In genomic region chr1:61247051-61247854, GRCh38 we compare ENCODE assay signal across 19 cellular contexts.
DNase-seq lines count a peak whose midpoint lies in the region; ATAC-seq, FAIRE-seq and TF ChIP-seq lines count a peak whose summit lies in the region.
"Had no signal": no experiment of that assay in that cellular context is flagged by ENCODE, and none has a peak within 500 bp of the region (broad histone marks: within the 10 kb centered on the region; RNA-seq: fewer than 3 reads in every experiment).

No MANE protein-coding gene starts in this region.

- CTCF ChIA-PET in K562 (lab: Yijun Ruan, JAX; ENCODE audit: low intra/inter-chr PET ratio) = no interaction called here

- no peak overlapping the region for H4K91ac ChIP-seq in neuronal stem cell (ENCODE audit: low read depth, low read length, poor library complexity)

- H2BK120ac ChIP-seq in neuronal stem cell (ENCODE audit: low read depth, low read length) = no peak overlapping the region

- 30% methylated on average over 8 of the region's 8 CpGs for WGBS in K562 (ENCODE audit: insufficient coverage, low coverage, missing lambda C conversion rate)
- no CpG with 5 or more reads among the region's 8 CpGs for whole genome bisulfite sequencing in neuronal stem cell (ENCODE audit: extremely low coverage in 2 of 2, insufficient read length in 2 of 2, insufficient replicate concordance in 1 of 2), 2 donors

- intact Hi-C loops in K562 (cut with micrococcal nuclease) = no loop called here

- peak overlapping the region; percentile 11 for H3K18ac ChIP-seq in neuronal stem cell (ENCODE audit: low read length)

- no peak overlapping the region for H4K8ac ChIP-seq in neuronal stem cell (ENCODE audit: low read depth, low read length)

- H3K36me3 ChIP-seq in K562 (ENCODE audit: control insufficient read depth, insufficient read depth, low read length) = no peaks in the 10 kb centered on the region
- H3K36me3 ChIP-seq in neuronal stem cell (replicated peaks in 1 of 2; ENCODE audit: control insufficient read depth in 2 of 2, insufficient read depth in 2 of 2, low read length in 2 of 2) = no peaks in the 10 kb centered on the region
- H3K36me3 ChIP-seq: BLaER1, prostate gland had no signal

- H2BK12ac ChIP-seq in neuronal stem cell (ENCODE audit: low read length) = no peak overlapping the region

- no peaks in the 10 kb centered on the region for H3K9me1 ChIP-seq in K562 (ENCODE audit: control insufficient read depth, insufficient read depth, low read length)

- H3K4me2 ChIP-seq in K562 (ENCODE audit: insufficient read depth, low read length) (peak overlapping the region; percentile 74), neuronal stem cell (ENCODE audit: insufficient read depth, low read length, poor library complexity, severe bottlenecking) (no peak overlapping the region)
- H3K4me2 ChIP-seq: BLaER1 had no signal

- H3K27ac ChIP-seq in K562 (ENCODE audit: extremely low read depth, low read depth, low read length) (peak overlapping the region; percentile 42; the same call in 2 of the 3 replicates), neuronal stem cell (replicated peaks; ENCODE audit: low read length) (no peak overlapping the region)
- H3K27ac ChIP-seq: BLaER1, prostate gland, RWPE1 had no signal

- H3K4me3 ChIP-seq in K562 (no peak overlapping the region), neuronal stem cell (ENCODE audit: low read length in 2 of 2) (no peak overlapping the region)
- H3K4me3 ChIP-seq: BLaER1, lung, prostate gland had no signal

- H3K79me1 ChIP-seq in neuronal stem cell (ENCODE audit: low read depth, low read length) = no peaks in the 10 kb centered on the region

- H3K27me3 ChIP-seq in K562 (ENCODE audit: control insufficient read depth in 2 of 2, insufficient read depth in 2 of 2, low read length in 2 of 2) = no peaks in the 10 kb centered on the region
- no peaks in the 10 kb centered on the region for H3K27me3 ChIP-seq in neuronal stem cell (ENCODE audit: control insufficient read depth in 3 of 3, insufficient read depth in 3 of 3, low read depth in 1 of 3, low read length in 3 of 3)
- H3K27me3 ChIP-seq: BLaER1 had no signal

- H3K9me3 ChIP-seq in K562 (replicated peaks; ENCODE audit: control insufficient read depth, insufficient read depth, low read depth, low read length) (no peaks in the 10 kb centered on the region), neuronal stem cell (replicated peaks in 1 of 2; ENCODE audit: control insufficient read depth in 2 of 2, insufficient read depth in 1 of 2, low read depth in 1 of 2, low read length in 2 of 2) (no peaks in the 10 kb centered on the region)
- H3K9me3 ChIP-seq: Caco-2, prostate gland had no signal

- no peak overlapping the region for H3K14ac ChIP-seq in neuronal stem cell (ENCODE audit: low read length)

- H3K79me2 ChIP-seq in K562 (ENCODE audit: control insufficient read depth, insufficient read depth, low read length) = peaks cover 70% of the 10 kb centered on the region

- no peak; a peak in 1 of 4 replicates for TF ChIP-seq RAD21 in K562 (CRISPR knock-in tag; conservative IDR thresholded peaks at IDR 0.05 in 1 of 2, IDR thresholded peaks at IDR 0.05 in 1 of 2)

- H3K4me1 ChIP-seq in K562 (replicated peaks in 1 of 2; ENCODE audit: control insufficient read depth in 2 of 2, insufficient read depth in 2 of 2, low read length in 2 of 2) (peaks cover 6 to 25% of the 10 kb centered on the region in 2 experiments), neuronal stem cell (ENCODE audit: control insufficient read depth in 2 of 2, insufficient read depth in 1 of 2, low read depth in 1 of 2, low read length in 2 of 2) (peaks cover 0 to 7% of the 10 kb centered on the region in 2 donors)
- H3K4me1 ChIP-seq: Caco-2, prostate gland had no signal

- H2AFZ ChIP-seq in K562 (ENCODE audit: low read depth, low read length) (peak overlapping the region; percentile 7), neuronal stem cell (ENCODE audit: low read length) (no peak overlapping the region)

- BruUV-seq in K562 (replicated peaks; lab: Mats Ljungman, UMichigan) = no TSS peak

- H3K9ac ChIP-seq in K562 (ENCODE audit: insufficient read depth in 1 of 2, low read depth in 2 of 2, low read length in 2 of 2) = peak overlapping the region; percentile 5 to 11; a peak in 2 of 4 replicates
- H3K9ac ChIP-seq in neuronal stem cell (ENCODE audit: low read depth, low read length, poor library complexity) = no peak overlapping the region
- H3K9ac ChIP-seq: BLaER1 had no signal

- H4K20me1 ChIP-seq in K562 (replicated peaks; ENCODE audit: control insufficient read depth, insufficient read depth, low read length) = no peaks in the 10 kb centered on the region
- H4K20me1 ChIP-seq: BLaER1 had no signal

- DNase-seq in NCI-H510A treated with DMSO at 0.1 percent for 48 hours (lab: John Stamatoyannopoulos, UW) (peak; percentile 26), NCI-H510A (lab: John Stamatoyannopoulos, UW) (no peak), K562 (ENCODE audit: extremely low read depth in 1 of 4, low spot score in 3 of 4) (peak in 1 of 4 experiments; percentile 44), neuronal stem cell (ENCODE audit: low spot score) (no peak), CD1c-positive myeloid dendritic cell (ENCODE audit: extremely low spot score) (no peak), HuH-7.5 (ENCODE audit: low spot score) (no peak)
- DNase-seq: activated CD4-positive, alpha-beta T cell treated with anti-CD3 and anti-CD28 coated beads, Interleukin-2, amount 10 ng/mL, durations not matched to agents 24 days and 14 days; anterior cingulate cortex; Caco-2; kidney; NCI-H2029 treated with DMSO at 0.1 percent for 48 hours; stimulated activated CD4-positive, alpha-beta T cell treated with anti-CD3 and anti-CD28 coated beads, Interleukin-15, amount 100 ng/mL, for 24 hours; T-helper 2 cell had no signal

- in situ Hi-C loops in K562 (cut with MboI) = no loop called here

- no peak for TF ChIP-seq EP300 in K562 (IDR thresholded peaks at IDR 0.05; ENCODE audit: low read length)

- no peak overlapping the region for H2BK5ac ChIP-seq in neuronal stem cell (ENCODE audit: low read length)

- POLR2A ChIA-PET in K562 (lab: Yijun Ruan, JAX) = interaction anchor here (0.6 to 2.3 kb wide), 6 partner anchors 10 to 164 kb away, joined by 3 to 12 read pairs (median 4); no protein-coding TSS in a partner anchor

- H2BK15ac ChIP-seq in neuronal stem cell (ENCODE audit: low read length) = no peak overlapping the region

- no peak overlapping the region for H3K4ac ChIP-seq in neuronal stem cell (ENCODE audit: low read length)

- no peak overlapping the region for H3K23ac ChIP-seq in neuronal stem cell (ENCODE audit: low read depth, low read length, poor library complexity)

- FAIRE-seq in K562 (lab: Jason Lieb, UNC) = no peak
- FAIRE-seq: kidney had no signal

- no peak for TF ChIP-seq POLR2A in K562 (conservative IDR thresholded peaks at IDR 0.05)

- TF ChIP-seq CTCF in K562 (IDR thresholded peaks at IDR 0.05 in 2 of 3, conservative IDR thresholded peaks at IDR 0.05 in 1 of 3; ENCODE audit: insufficient read depth in 2 of 3, low read depth in 1 of 3, low read length in 3 of 3) = peak in 1 of 3 experiments; percentile 15; a peak in 1 of 6 replicates

- H2AK5ac ChIP-seq in neuronal stem cell (ENCODE audit: low read depth, low read length) = peak overlapping the region; percentile 12

- peak; percentile 81 for ATAC-seq in HG03025 (IDR thresholded peaks at IDR 0.05; ENCODE audit: low FRiP score, unreplicated experiment)
- peak; percentile 65 for ATAC-seq in K562
- no peak for ATAC-seq in GM18873 (IDR thresholded peaks at IDR 0.05; ENCODE audit: low FRiP score, unreplicated experiment)

TF ChIP-seq in K562, 482 proteins besides CTCF, POLR2A, EP300 and RAD21 (continues in another document):
- TF ChIP-seq FOXA1 (IDR thresholded peaks at IDR 0.05; ENCODE audit: borderline replicate concordance) (no peak), FOXA3 (CRISPR knock-in tag; conservative IDR thresholded peaks at IDR 0.05 in 1 of 2, IDR thresholded peaks at IDR 0.05 in 1 of 2) (no peak), SP1 (CRISPR knock-in tag; IDR thresholded peaks at IDR 0.05) (no peak), ARID1B (IDR thresholded peaks at IDR 0.05) (peak; percentile 53), TAL1 (IDR thresholded peaks at IDR 0.05) (peak; percentile 46; the same call in 1 of the 2 replicates), MXD1 (CRISPR knock-in tag; IDR thresholded peaks at IDR 0.05; ENCODE audit: borderline replicate concordance, poor library complexity, severe bottlenecking) (no peak), NFYB (IDR thresholded peaks at IDR 0.05; ENCODE audit: extremely low read depth, insufficient read length) (no peak), SP2 (IDR thresholded peaks at IDR 0.05; ENCODE audit: extremely low read depth, low read depth, low read length, poor library complexity, severe bottlenecking) (no peak), GTF3C2 (IDR thresholded peaks at IDR 0.05; ENCODE audit: borderline replicate concordance, extremely low read depth, insufficient read length) (no peak)
